In the genomic region with DNA sequence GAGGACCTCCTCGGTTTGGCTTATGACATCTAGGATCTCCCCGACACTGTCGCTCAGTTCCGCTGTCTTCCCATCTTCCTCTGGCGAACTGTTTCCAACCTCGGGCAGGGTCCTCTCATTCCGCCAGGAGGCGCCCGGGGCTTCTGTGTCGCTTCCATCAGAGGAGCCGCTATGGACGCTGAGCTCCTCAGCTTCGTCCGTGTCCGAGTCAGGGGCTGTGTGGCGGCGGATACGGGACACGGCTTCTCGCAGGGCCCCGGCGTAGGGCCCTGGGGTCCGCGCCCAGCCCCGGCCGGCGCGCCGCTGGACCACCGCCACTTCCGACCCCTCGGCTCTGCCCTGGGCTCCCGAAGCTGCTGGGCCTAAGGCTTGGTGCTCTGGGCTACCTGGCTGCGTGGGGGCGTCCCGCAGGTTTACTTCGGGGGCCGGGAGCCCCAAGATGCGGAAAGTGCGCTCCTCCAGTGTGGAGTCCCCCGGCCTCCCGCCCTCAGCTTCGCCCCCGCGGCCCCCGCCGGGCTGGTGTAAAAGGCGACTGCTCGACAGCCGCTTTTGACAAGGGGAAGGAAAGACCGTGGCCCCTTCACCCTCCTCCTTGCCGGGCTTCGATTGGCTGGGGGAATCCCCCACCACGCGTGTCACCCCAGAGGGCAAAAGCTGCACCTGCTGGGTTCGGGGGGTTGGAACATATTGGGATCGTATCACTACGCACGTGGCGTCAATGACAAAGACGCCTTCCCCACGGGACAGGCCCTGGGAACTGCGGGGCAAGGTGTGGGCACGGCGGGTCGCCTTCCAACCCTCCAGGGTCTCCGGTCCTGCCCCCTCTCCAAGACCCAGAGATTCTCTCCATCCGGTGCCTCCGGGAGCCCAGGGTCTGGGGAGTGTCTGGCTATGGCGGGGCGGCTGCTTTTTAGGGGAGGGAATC, we compare ENCODE assay signal across 8 cellular contexts. TPM values are rescaled to one million over a fixed set of nuclear protein-coding genes. Genes with fewer than 3 reads are reported as not detected.
DNase-seq lines count a peak whose midpoint lies in the region; ATAC-seq and TF ChIP-seq lines count a peak whose summit lies in the region.

No MANE protein-coding gene starts in this region.

- peak; percentile 59 for TF ChIP-seq CTCF in mucosa of descending colon (IDR thresholded peaks at IDR 0.05)

- H3K27me3 ChIP-seq in subcutaneous abdominal adipose tissue (ENCODE audit: control insufficient read depth in 5 of 5, insufficient read depth in 4 of 5, low read length in 5 of 5): peaks cover 25 to 58% (median 32%) of the 10 kb centered on the region in 5 donors

- H3K9ac ChIP-seq in subcutaneous abdominal adipose tissue (ENCODE audit: low read length in 5 of 5): peak overlapping the region in 4 of 5 donors; percentile 33 to 62 (median 46)

- DNase-seq in SIG-M5 treated with dmso at 0.1 percent for 504 hours (lab: John Stamatoyannopoulos, UW; ENCODE audit: unreplicated experiment) (peak; percentile 77), SIG-M5 (lab: John Stamatoyannopoulos, UW) (no peak), NCI-H460 (ENCODE audit: extremely low read depth, low read depth) (peak; percentile 79), mucosa of descending colon (peak; percentile 82 to 88 (median 86))
- DNase-seq in activated CD8-positive, alpha-beta memory T cell treated with anti-CD3 and anti-CD28 coated beads for 24 hours: peak; percentile 84

- H3K27ac ChIP-seq in subcutaneous abdominal adipose tissue (ENCODE audit: low read depth, low read length): no peak overlapping the region

- no peaks in the 10 kb centered on the region for H3K36me3 ChIP-seq in mucosa of descending colon (ENCODE audit: low read depth)
- peaks cover 0 to 19% (median 14%) of the 10 kb centered on the region in 5 donors for H3K36me3 ChIP-seq in subcutaneous abdominal adipose tissue (ENCODE audit: control insufficient read depth in 5 of 5, insufficient read depth in 5 of 5, low read length in 5 of 5)

- no peak overlapping the region for H3K4me3 ChIP-seq in mucosa of descending colon
- peak overlapping the region in 4 of 5 donors; percentile 42 to 65 (median 56) for H3K4me3 ChIP-seq in subcutaneous abdominal adipose tissue (ENCODE audit: low read depth in 1 of 5, low read length in 5 of 5)

- H3K4me1 ChIP-seq in mucosa of descending colon (ENCODE audit: low read depth): peaks cover 32% of the 10 kb centered on the region
- peaks cover 2 to 44% (median 39%) of the 10 kb centered on the region in 5 donors for H3K4me1 ChIP-seq in subcutaneous abdominal adipose tissue (ENCODE audit: control insufficient read depth in 5 of 5, insufficient read depth in 5 of 5, low read length in 5 of 5)

- ATAC-seq in esophagus mucosa: peak; percentile 27
- ATAC-seq in mucosa of descending colon: peak; percentile 74
- no peak for ATAC-seq in GM19463 (IDR thresholded peaks at IDR 0.05; ENCODE audit: unreplicated experiment)

- intact Hi-C loops in mucosa of descending colon (cut with DNase I, micrococcal nuclease): no loop called here

- H3K9me3 ChIP-seq in mucosa of descending colon (no peaks in the 10 kb centered on the region), subcutaneous abdominal adipose tissue (ENCODE audit: control insufficient read depth in 5 of 5, low read length in 5 of 5) (no peaks in the 10 kb centered on the region)

RNA-seq across cellular contexts. Expression of gene DDN, which starts 2.1 kb away (rescaled TPM):
- total RNA-seq in NCI-H460 (2014; rRNA removed; shearing (Covaris generic)): 0.40 and 0.50 TPM in 2 replicates
- 1.1 and 2.0 TPM in 2 replicates for polyA plus RNA-seq in NCI-H460 (2014; cell fraction: nucleus; rRNA removed)
- 0.28 TPM for total RNA-seq in esophagus mucosa
- under 1 TPM in 1 of 3 donors, not detected in 2; 0.12 TPM for total RNA-seq in mucosa of descending colon

RNA-seq across cellular contexts. Expression of gene WNT1, which starts 18.9 kb away (rescaled TPM):
- not detected in 2 replicates for total RNA-seq in NCI-H460 (2014; rRNA removed; shearing (Covaris generic))
- polyA plus RNA-seq in NCI-H460 (2014; cell fraction: nucleus; rRNA removed): not detected in 2 replicates
- total RNA-seq in esophagus mucosa (not detected), mucosa of descending colon (not detected)

RNA-seq across cellular contexts. Expression of gene PRKAG1, which starts 21.5 kb away (rescaled TPM):
- total RNA-seq in NCI-H460 (2014; rRNA removed; shearing (Covaris generic)): 90.7 and 92.8 TPM in 2 replicates
- polyA plus RNA-seq in NCI-H460 (2014; cell fraction: nucleus; rRNA removed): 78.1 and 98.1 TPM in 2 replicates
- 52.8 TPM for total RNA-seq in esophagus mucosa
- 10 to 100 TPM; 51.5 to 60.1 (median 52.2) TPM for total RNA-seq in mucosa of descending colon

RNA-seq across cellular contexts. Expression of gene WNT10B, which starts 25.5 kb away (rescaled TPM):
- total RNA-seq in NCI-H460 (2014; rRNA removed; shearing (Covaris generic)): 3.9 and 4.5 TPM in 2 replicates
- 20.6 and 21.7 TPM in 2 replicates for polyA plus RNA-seq in NCI-H460 (2014; cell fraction: nucleus; rRNA removed)
- total RNA-seq in esophagus mucosa (0.48 TPM), mucosa of descending colon (1 to 10 TPM in 1 of 3 donors, under 1 TPM in 2; 0.49 to 1.1 (median 0.76) TPM)

RNA-seq across cellular contexts. Expression of gene ARF3, which starts 39.8 kb away (rescaled TPM):
- 45.5 and 50.8 TPM in 2 replicates for total RNA-seq in NCI-H460 (2014; rRNA removed; shearing (Covaris generic))
- polyA plus RNA-seq in NCI-H460 (2014; cell fraction: nucleus; rRNA removed): 52.4 and 58.1 TPM in 2 replicates
- 144 TPM for total RNA-seq in esophagus mucosa
- total RNA-seq in mucosa of descending colon: 100 to 1,000 TPM; 207 to 280 (median 266) TPM
